ENCODE assay signal across 14 cellular contexts in genomic region chr17:72523491-72523890, GRCh38.
DNase-seq lines count a peak whose midpoint lies in the region; ATAC-seq and TF ChIP-seq lines count a peak whose summit lies in the region.
"Had no signal": no experiment of that assay in that cellular context is flagged by ENCODE, and none has a peak within 500 bp of the region (broad histone marks: within the 10 kb centered on the region; RNA-seq: fewer than 3 reads in every experiment).

No MANE protein-coding gene starts in this region.

- H2AFZ ChIP-seq in IMR-90 (replicated peaks; ENCODE audit: low read length, poor library complexity) = no peak overlapping the region

- H3K18ac ChIP-seq in IMR-90 (ENCODE audit: low read depth, low read length) = no peak overlapping the region

- no peak overlapping the region for H3K27ac ChIP-seq in IMR-90 (ENCODE audit: insufficient read depth, low read length)
- peak overlapping the region; percentile 27 to 49 for H3K27ac ChIP-seq in prostate gland
- H3K27ac ChIP-seq: BLaER1 treated with 17β-estradiol and CSF1 and Interleukin-3, amounts not matched to agents 10 nM and 100 nM; HL-60 had no signal

- no peak overlapping the region for H3K14ac ChIP-seq in IMR-90 (replicated peaks; ENCODE audit: low read depth, low read length)

- 0 out of 2 replicates have a peak overlapping the region, but pooled peaks have one; percentile 24 for H2AK5ac ChIP-seq in IMR-90 (ENCODE audit: low read depth, low read length)

- no peak overlapping the region for H4K8ac ChIP-seq in IMR-90 (ENCODE audit: low read depth in 2 of 2, low read length in 2 of 2)

- DNase-seq in IMR-90 (no peak), fibroblast of pulmonary artery (ENCODE audit: low read depth) (peak; percentile 22), prostate gland (ENCODE audit: low spot score) (no peak), type B pancreatic cell (ENCODE audit: extremely low spot score, unreplicated experiment) (no peak), GM03348 (ENCODE audit: low spot score) (no peak), HCEC 1CT (no peak)
- no peak for DNase-seq in activated CD4-positive, CD25-positive, alpha-beta regulatory T cell (lab: John Stamatoyannopoulos, UW)
- DNase-seq: ACHN; CD4-positive, CD25-positive, alpha-beta regulatory T cell; DMS53; GF-D8 had no signal

- no peak for TF ChIP-seq POLR2A in IMR-90 (IDR thresholded peaks at IDR 0.05; ENCODE audit: low read depth, low read length)
- TF ChIP-seq POLR2A in prostate gland (IDR thresholded peaks at IDR 0.05) = no peak

- H2BK15ac ChIP-seq in IMR-90 (ENCODE audit: low read depth, low read length) = no peak overlapping the region

- no peak overlapping the region for H3K9ac ChIP-seq in IMR-90 (ENCODE audit: low read depth, low read length)
- H3K9ac ChIP-seq: BLaER1 treated with 17β-estradiol and CSF1 and Interleukin-3, amounts not matched to agents 10 nM and 100 nM had no signal

- TF ChIP-seq RAD21 in IMR-90 (IDR thresholded peaks at IDR 0.05; ENCODE audit: low read length) = no peak

- no peak for ATAC-seq in IMR-90 (ENCODE audit: low read depth)

- H3K27me3 Mint-ChIP-seq in brain (no peaks in the 10 kb centered on the region), type B pancreatic cell (no peaks in the 10 kb centered on the region)

- H2BK20ac ChIP-seq in IMR-90 (ENCODE audit: low read depth, low read length) = no peak overlapping the region

- H3K4me2 ChIP-seq in IMR-90 (ENCODE audit: low read depth, low read length) = no peak overlapping the region
- H3K4me2 ChIP-seq: BLaER1 treated with 17β-estradiol and CSF1 and Interleukin-3, amounts not matched to agents 10 nM and 100 nM had no signal

- intact Hi-C loops in IMR-90 (cut with micrococcal nuclease) = no loop called here
- intact Hi-C loops in prostate gland (cut with DNase I) = no loop called here

- H3K4me1 Mint-ChIP-seq in brain (peaks cover 52% of the 10 kb centered on the region), type B pancreatic cell (ENCODE audit: unreplicated experiment) (peaks cover 41% of the 10 kb centered on the region)
- H3K4me1 Mint-ChIP-seq: CD4-positive, CD25-positive, alpha-beta regulatory T cell had no signal

- H4K5ac ChIP-seq in IMR-90 (ENCODE audit: low read depth, low read length) = no peak overlapping the region

- H3K36me3 Mint-ChIP-seq in brain (no peaks in the 10 kb centered on the region), type B pancreatic cell (no peaks in the 10 kb centered on the region)
- H3K36me3 Mint-ChIP-seq: CD4-positive, CD25-positive, alpha-beta regulatory T cell had no signal

- H3K9me1 ChIP-seq in IMR-90 (ENCODE audit: insufficient read depth, low read length) = no peaks in the 10 kb centered on the region

- no peak overlapping the region for H2BK120ac ChIP-seq in IMR-90 (ENCODE audit: low read depth, low read length)

- H3K27me3 ChIP-seq in IMR-90 (ENCODE audit: control insufficient read depth, insufficient read depth, low read length) (no peaks in the 10 kb centered on the region), prostate gland (replicated peaks; ENCODE audit: insufficient read depth) (no peaks in the 10 kb centered on the region)
- H3K27me3 ChIP-seq: BLaER1 treated with 17β-estradiol and CSF1 and Interleukin-3, amounts not matched to agents 10 nM and 100 nM had no signal

- CTCF ChIA-PET in IMR-90 (lab: Yijun Ruan, JAX) = interaction anchor here (0.6 to 0.7 kb wide), 2 partner anchors 24 to 1373 kb away, joined by 3 read pairs; no protein-coding TSS in a partner anchor

- H3K27ac Mint-ChIP-seq in brain = peak overlapping the region in 3 of 5 experiments; percentile 16 to 79 (median 66)
- H3K27ac Mint-ChIP-seq in type B pancreatic cell = no peak overlapping the region
- H3K27ac Mint-ChIP-seq: CD4-positive, CD25-positive, alpha-beta regulatory T cell had no signal

- POLR2A ChIA-PET in IMR-90 (lab: Charles Lee; ENCODE audit: unreplicated experiment) = interaction anchor here (0.6 kb wide), 1 partner anchor 10 kb away, joined by 4 read pairs; no protein-coding TSS in a partner anchor

- H3K4ac ChIP-seq in IMR-90 (ENCODE audit: low read depth, low read length) = no peak overlapping the region

- no peaks in the 10 kb centered on the region for H3K36me3 ChIP-seq in IMR-90 (ENCODE audit: control insufficient read depth, insufficient read depth, low read length)
- no peaks in the 10 kb centered on the region for H3K36me3 ChIP-seq in prostate gland
- H3K36me3 ChIP-seq: BLaER1 treated with 17β-estradiol and CSF1 and Interleukin-3, amounts not matched to agents 10 nM and 100 nM had no signal

- no peak overlapping the region for H2AK9ac ChIP-seq in IMR-90 (replicated peaks; ENCODE audit: low read depth, low read length, poor library complexity)

- H3K4me3 Mint-ChIP-seq in brain (no peak overlapping the region), type B pancreatic cell (no peak overlapping the region)
- H3K4me3 Mint-ChIP-seq: CD4-positive, CD25-positive, alpha-beta regulatory T cell had no signal

- in situ Hi-C loops in IMR-90 (cut with MboI; ENCODE audit: low sequenced_read_pairs) = no loop called here

- H3K79me1 ChIP-seq in IMR-90 (ENCODE audit: low read depth in 1 of 2, low read length in 2 of 2) = peaks cover 22 to 28% of the 10 kb centered on the region in 2 experiments

- no peak overlapping the region for H3K23ac ChIP-seq in IMR-90 (ENCODE audit: low read depth, low read length)

- no peaks in the 10 kb centered on the region for H3K9me3 ChIP-seq in IMR-90 (ENCODE audit: control insufficient read depth, insufficient read depth, low read length)
- H3K9me3 ChIP-seq in prostate gland = no peaks in the 10 kb centered on the region
- H3K9me3 ChIP-seq: BLaER1 treated with 17β-estradiol and CSF1 and Interleukin-3, amounts not matched to agents 10 nM and 100 nM had no signal

- no peak for TF ChIP-seq CTCF in IMR-90 (conservative IDR thresholded peaks at IDR 0.05; ENCODE audit: low read depth, low read length)
- no peak for TF ChIP-seq CTCF in brain (conservative IDR thresholded peaks at IDR 0.05)
- TF ChIP-seq CTCF in fibroblast of pulmonary artery (IDR thresholded peaks at IDR 0.05; ENCODE audit: low read length, missing control alignments) = no peak
- no peak for TF ChIP-seq CTCF in prostate gland (IDR thresholded peaks at IDR 0.05)
- TF ChIP-seq CTCF in type B pancreatic cell (conservative IDR thresholded peaks at IDR 0.05) = no peak

- H4K20me1 ChIP-seq in IMR-90 (ENCODE audit: insufficient read depth, low read length) = no peaks in the 10 kb centered on the region
- H4K20me1 ChIP-seq: BLaER1 treated with 17β-estradiol and CSF1 and Interleukin-3, amounts not matched to agents 10 nM and 100 nM had no signal

- dilution Hi-C loops in IMR-90 (cut with HindIII; ENCODE audit: low sequenced_read_pairs, unreplicated experiment) = no loop called here

- H3K9me3 Mint-ChIP-seq in brain = peaks cover 0 to 2% (median 0%) of the 10 kb centered on the region in 5 experiments
- H3K9me3 Mint-ChIP-seq in type B pancreatic cell = no peaks in the 10 kb centered on the region

- BruUV-seq in IMR-90 (replicated peaks; lab: Mats Ljungman, UMichigan) = no TSS peak

- no peak overlapping the region for H3K56ac ChIP-seq in IMR-90 (ENCODE audit: extremely low read depth, insufficient read depth, low read length)

- no peak overlapping the region for H3K4me3 ChIP-seq in IMR-90 (ENCODE audit: insufficient read depth, low read depth, low read length)
- no peak overlapping the region for H3K4me3 ChIP-seq in fibroblast of pulmonary artery (replicated peaks; ENCODE audit: low read depth, low read length)
- H3K4me3 ChIP-seq in prostate gland = no peak overlapping the region
- H3K4me3 ChIP-seq: BLaER1 treated with 17β-estradiol and CSF1 and Interleukin-3, amounts not matched to agents 10 nM and 100 nM had no signal

- H2BK5ac ChIP-seq in IMR-90 (ENCODE audit: low read depth, low read length, poor library complexity, severe bottlenecking) = no peak overlapping the region

- WGBS in IMR-90 (ENCODE audit: extremely low coverage in 2 of 2, insufficient read length in 1 of 2), 2 experiments = no CpG with 5 or more reads among the region's 5 CpGs
- 33% methylated on average over 5 of the region's 5 CpGs for WGBS in prostate gland

- H4K91ac ChIP-seq in IMR-90 (ENCODE audit: insufficient read depth, low read depth, low read length) = no peak overlapping the region

- H3K4me1 ChIP-seq in IMR-90 (ENCODE audit: control insufficient read depth, insufficient read depth, low read length) = peaks cover 3% of the 10 kb centered on the region; the same call in 1 of the 2 replicates
- H3K4me1 ChIP-seq in prostate gland (replicated peaks) = peaks cover 13% of the 10 kb centered on the region

TF ChIP-seq in IMR-90, 13 proteins besides CTCF, POLR2A, EP300 and RAD21:
- TF ChIP-seq BHLHE40 (IDR thresholded peaks at IDR 0.05; ENCODE audit: low read depth, low read length) (no peak), CHD1 (IDR thresholded peaks at IDR 0.05; ENCODE audit: low read depth, low read length) (no peak), MAZ (IDR thresholded peaks at IDR 0.05; ENCODE audit: borderline replicate concordance, low read depth, low read length) (no peak), NFE2L2 (IDR thresholded peaks at IDR 0.05; ENCODE audit: low read depth, low read length) (no peak), MXI1 (IDR thresholded peaks at IDR 0.05; ENCODE audit: borderline replicate concordance, low read depth, low read length) (no peak), USF2 (IDR thresholded peaks at IDR 0.05; ENCODE audit: low read depth, low read length) (no peak), SMC3 (IDR thresholded peaks at IDR 0.05; ENCODE audit: low read depth, low read length) (no peak)
- TF ChIP-seq, protein P1, sequence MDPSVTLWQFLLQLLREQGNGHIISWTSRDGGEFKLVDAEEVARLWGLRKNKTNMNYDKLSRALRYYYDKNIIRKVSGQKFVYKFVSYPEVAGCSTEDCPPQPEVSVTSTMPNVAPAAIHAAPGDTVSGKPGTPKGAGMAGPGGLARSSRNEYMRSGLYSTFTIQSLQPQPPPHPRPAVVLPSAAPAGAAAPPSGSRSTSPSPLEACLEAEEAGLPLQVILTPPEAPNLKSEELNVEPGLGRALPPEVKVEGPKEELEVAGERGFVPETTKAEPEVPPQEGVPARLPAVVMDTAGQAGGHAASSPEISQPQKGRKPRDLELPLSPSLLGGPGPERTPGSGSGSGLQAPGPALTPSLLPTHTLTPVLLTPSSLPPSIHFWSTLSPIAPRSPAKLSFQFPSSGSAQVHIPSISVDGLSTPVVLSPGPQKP (IDR thresholded peaks at IDR 0.05; ENCODE audit: borderline replicate concordance, low read depth, low read length) = no peak
